In genomic region chr12:32761716-32762115, GRCh38 we compare ENCODE assay signal across 17 cellular contexts. TPM values are rescaled to one million over a fixed set of nuclear protein-coding genes. Genes with fewer than 3 reads are reported as not detected.
DNase-seq lines count a peak whose midpoint lies in the region; ATAC-seq and TF ChIP-seq lines count a peak whose summit lies in the region.
"Had no signal": no experiment of that assay in that cellular context is flagged by ENCODE, and none has a peak within 500 bp of the region (broad histone marks: within the 10 kb centered on the region; RNA-seq: fewer than 3 reads in every experiment).

No MANE protein-coding gene starts in this region.

- POLR2A ChIA-PET in CD4-positive, alpha-beta T cell (lab: Charles Lee) = no interaction called here

- no peak for TF ChIP-seq CTCF in CD4-positive, alpha-beta T cell (IDR thresholded peaks at IDR 0.05)

- H3K36me3 Mint-ChIP-seq in CD4-positive, alpha-beta T cell (ENCODE audit: low read depth) = no peaks in the 10 kb centered on the region
- H3K36me3 Mint-ChIP-seq: activated CD8-positive, alpha-beta memory T cell treated with anti-CD3 and anti-CD28 coated beads, Interleukin-2, amount 10 ng/mL, durations not matched to agents 7 days and 5 days; activated naive CD4-positive, alpha-beta T cell treated with anti-CD3 and anti-CD28 coated beads, Interleukin-2, amount 50 U/mL, for 24 hours had no signal

- H3K27me3 Mint-ChIP-seq in CD4-positive, alpha-beta T cell = peaks cover 18% of the 10 kb centered on the region

- no peaks in the 10 kb centered on the region for H3K4me1 Mint-ChIP-seq in CD4-positive, alpha-beta T cell (ENCODE audit: low read depth)
- H3K4me1 Mint-ChIP-seq: activated CD8-positive, alpha-beta memory T cell treated with anti-CD3 and anti-CD28 coated beads, Interleukin-2, amount 10 ng/mL, durations not matched to agents 7 days and 5 days; activated naive CD4-positive, alpha-beta T cell treated with anti-CD3 and anti-CD28 coated beads, Interleukin-2, amount 50 U/mL, for 24 hours had no signal

- CTCF ChIA-PET in CD4-positive, alpha-beta T cell (lab: Charles Lee) = no interaction called here

- H3K27ac Mint-ChIP-seq in CD4-positive, alpha-beta T cell = no peak overlapping the region
- H3K27ac Mint-ChIP-seq: activated CD8-positive, alpha-beta memory T cell treated with anti-CD3 and anti-CD28 coated beads, Interleukin-2, amount 10 ng/mL, durations not matched to agents 7 days and 5 days; activated naive CD4-positive, alpha-beta T cell treated with anti-CD3 and anti-CD28 coated beads, Interleukin-2, amount 50 U/mL, for 24 hours had no signal

- no peaks in the 10 kb centered on the region for H3K27me3 ChIP-seq in CD4-positive, alpha-beta T cell (ENCODE audit: control insufficient read depth, insufficient read depth, low read length)
- H3K27me3 ChIP-seq: BE2C, cardiac muscle cell had no signal

- no peaks in the 10 kb centered on the region for H3K9me3 Mint-ChIP-seq in CD4-positive, alpha-beta T cell
- H3K9me3 Mint-ChIP-seq: activated naive CD4-positive, alpha-beta T cell treated with anti-CD3 and anti-CD28 coated beads, Interleukin-2, amount 50 U/mL, for 24 hours had no signal

- no peak overlapping the region for H3K4me3 Mint-ChIP-seq in CD4-positive, alpha-beta T cell
- H3K4me3 Mint-ChIP-seq: activated CD8-positive, alpha-beta memory T cell treated with anti-CD3 and anti-CD28 coated beads, Interleukin-2, amount 10 ng/mL, durations not matched to agents 7 days and 5 days; activated naive CD4-positive, alpha-beta T cell treated with anti-CD3 and anti-CD28 coated beads, Interleukin-2, amount 50 U/mL, for 24 hours had no signal

- intact Hi-C loops in CD4-positive, alpha-beta T cell (cut with DNase I, micrococcal nuclease) = no loop called here

- peak; percentile 85 for DNase-seq in NOMO-1 treated with DMSO at 0.1 percent for 48 hours (lab: John Stamatoyannopoulos, UW; ENCODE audit: unreplicated experiment)
- peak; percentile 33 for DNase-seq in medulla oblongata (ENCODE audit: extremely low spot score)
- no peak for DNase-seq in CD4-positive, alpha-beta T cell
- no peak for DNase-seq in NCI-H2107 treated with DMSO at 0.1 percent for 48 hours (lab: John Stamatoyannopoulos, UW; ENCODE audit: unreplicated experiment)
- no peak for DNase-seq in NCI-H2171 (lab: John Stamatoyannopoulos, UW)
- DNase-seq: activated CD8-positive, alpha-beta memory T cell treated with anti-CD3 and anti-CD28 coated beads, Interleukin-2, amount 10 ng/mL, durations not matched to agents 7 days and 5 days; BE2C; EL; IMR-90; NCI-H2081 treated with DMSO at 0.1 percent for 48 hours; stimulated activated CD4-positive, alpha-beta T cell treated with anti-CD3 and anti-CD28 coated beads, Interleukin-4, amount 100 ng/mL, for 1 hour; T-helper 9 cell had no signal

- no peak overlapping the region for H3K27ac ChIP-seq in CD4-positive, alpha-beta T cell (ENCODE audit: low read depth, low read length)
- H3K27ac ChIP-seq: cardiac muscle cell had no signal

- H3K9me3 ChIP-seq in CD4-positive, alpha-beta T cell (ENCODE audit: control insufficient read depth, low read length) = no peaks in the 10 kb centered on the region
- H3K9me3 ChIP-seq: BE2C had no signal

- peak; percentile 78 for ATAC-seq in GM18511 (IDR thresholded peaks at IDR 0.05; ENCODE audit: unreplicated experiment)
- peak; percentile 50 for ATAC-seq in HG02798 (IDR thresholded peaks at IDR 0.05; ENCODE audit: poor library complexity, unreplicated experiment)
- ATAC-seq in CD4-positive, alpha-beta T cell (ENCODE audit: poor library complexity) = no peak
- ATAC-seq in HG03135 (IDR thresholded peaks at IDR 0.05; ENCODE audit: unreplicated experiment) = no peak
- ATAC-seq: activated CD8-positive, alpha-beta memory T cell treated with anti-CD3 and anti-CD28 coated beads, Interleukin-2, amount 10 ng/mL, durations not matched to agents 7 days and 5 days had no signal

RNA-seq across cellular contexts. Expression of gene YARS2, which starts 6.0 kb away (rescaled TPM):
- 10 to 100 TPM; 12.0 to 13.0 TPM for total RNA-seq in CD4-positive, alpha-beta T cell

Comparison
In these comparisons a context has a peak if more than half of its experiments do, and no peak if none do; other contexts are left out.
1. ATAC-seq: peak in GM18511 (single experiment) and HG02798 (single experiment); none in CD4-positive, alpha-beta T cell (single experiment) and HG03135 (single experiment).
2. DNase-seq: peak in NOMO-1 treated with DMSO at 0.1 percent for 48 hours (single experiment) and medulla oblongata (single experiment); none in CD4-positive, alpha-beta T cell (0 of 10), NCI-H2107 treated with DMSO at 0.1 percent for 48 hours (single experiment) and NCI-H2171 (single experiment).